Comparison of ENCODE assay signal across 14 cellular contexts in the genomic region with DNA sequence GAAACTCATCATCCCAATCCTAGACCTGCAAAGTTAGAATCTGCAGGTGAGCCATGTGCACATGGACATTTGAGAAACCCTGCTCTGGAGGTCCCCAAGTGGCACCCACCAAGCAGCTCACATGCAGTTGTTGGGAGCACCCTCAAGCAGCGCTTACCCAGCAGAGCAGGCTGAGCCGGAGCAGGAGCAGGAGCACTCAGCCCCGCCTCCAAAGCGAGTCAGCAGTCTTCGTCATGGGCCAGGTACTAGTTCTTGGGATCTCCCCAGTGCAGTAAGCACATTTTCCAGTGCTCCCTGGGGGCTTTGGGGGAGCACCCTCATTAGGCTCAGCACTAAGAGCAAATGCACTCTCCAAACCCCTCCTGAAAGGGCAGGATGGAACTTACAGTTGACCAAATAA.
"Had no signal": no experiment of that assay in that cellular context is flagged by ENCODE, and none has a peak within 500 bp of the region (broad histone marks: within the 10 kb centered on the region; RNA-seq: fewer than 3 reads in every experiment).

No MANE protein-coding gene starts in this region.

- H3K27ac ChIP-seq: coronary artery, heart left ventricle, pancreas, tibial artery, WERI-Rb-1 had no signal

- H3K4me3 Mint-ChIP-seq: activated CD4-positive, alpha-beta T cell treated with anti-CD3 and anti-CD28 coated beads, Interleukin-2, amount 10 ng/mL, durations not matched to agents 7 days and 5 days; activated naive CD8-positive, alpha-beta T cell had no signal

- H3K27ac Mint-ChIP-seq: activated CD4-positive, alpha-beta T cell treated with anti-CD3 and anti-CD28 coated beads, Interleukin-2, amount 10 ng/mL, durations not matched to agents 7 days and 5 days; activated naive CD8-positive, alpha-beta T cell had no signal

- H3K4me3 ChIP-seq: coronary artery, heart left ventricle, lung, pancreas, tibial artery had no signal

- H3K4me1 ChIP-seq: heart left ventricle, pancreas, tibial artery had no signal

- H3K36me3 Mint-ChIP-seq: activated naive CD8-positive, alpha-beta T cell had no signal

- ATAC-seq: pancreas had no signal

- DNase-seq: activated CD4-positive, alpha-beta T cell treated with anti-CD3 and anti-CD28 coated beads, Interleukin-2, amount 10 ng/mL, durations not matched to agents 7 days and 5 days; activated gamma-delta T cell treated with Interleukin-2 at 50 U/mL for 16 hours; amniotic stem cell; central memory CD4-positive, alpha-beta T cell; heart left ventricle; midbrain; pancreas; stimulated activated CD4-positive, alpha-beta T cell treated with anti-CD3 and anti-CD28 coated beads, Interleukin-12 subunit alpha, Interleukin-12 subunit beta, amount 100 ng/mL, for 4 hours; stimulated activated CD4-positive, alpha-beta T cell treated with anti-CD3 and anti-CD28 coated beads, Interleukin-2, amount 100 ng/mL, for 24 hours; tibial artery; WERI-Rb-1 had no signal

- H3K27me3 ChIP-seq: heart left ventricle, pancreas, tibial artery had no signal

- H3K4me1 Mint-ChIP-seq: activated CD4-positive, alpha-beta T cell treated with anti-CD3 and anti-CD28 coated beads, Interleukin-2, amount 10 ng/mL, durations not matched to agents 7 days and 5 days had no signal

- H3K27me3 Mint-ChIP-seq: activated CD4-positive, alpha-beta T cell treated with anti-CD3 and anti-CD28 coated beads, Interleukin-2, amount 10 ng/mL, durations not matched to agents 7 days and 5 days had no signal

- H3K36me3 ChIP-seq: heart left ventricle, pancreas, tibial artery, WERI-Rb-1 had no signal

- H3K9me3 Mint-ChIP-seq: activated CD4-positive, alpha-beta T cell treated with anti-CD3 and anti-CD28 coated beads, Interleukin-2, amount 10 ng/mL, durations not matched to agents 7 days and 5 days had no signal

- H3K9me3 ChIP-seq: heart left ventricle, pancreas, tibial artery had no signal
